In the genomic region with DNA sequence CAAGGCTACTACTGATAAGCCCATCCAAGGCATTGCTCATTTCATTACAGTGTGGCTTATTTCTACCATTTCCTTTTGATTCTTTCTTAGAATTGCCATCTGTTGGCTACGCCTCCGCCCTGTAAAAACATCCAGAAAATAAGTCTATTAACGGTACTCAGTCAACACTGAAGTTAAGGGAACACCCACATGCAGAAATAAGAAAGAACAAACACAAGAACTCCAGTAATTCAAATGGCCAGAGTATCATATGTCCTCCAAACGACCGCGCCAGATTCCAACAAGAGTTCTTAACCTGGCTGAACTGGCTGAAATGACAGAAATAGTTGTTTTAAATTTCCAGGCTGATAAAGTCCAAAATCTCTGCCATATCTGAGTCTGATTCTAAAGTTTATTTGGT, we compare ENCODE assay signal across 28 cellular contexts.
"Had no signal": no experiment of that assay in that cellular context is flagged by ENCODE, and none has a peak within 500 bp of the region (broad histone marks: within the 10 kb centered on the region; RNA-seq: fewer than 3 reads in every experiment).

No MANE protein-coding gene starts in this region.

- H3K4me3 ChIP-seq: adrenal gland, body of pancreas, esophagus squamous epithelium, gastroesophageal sphincter had no signal

- DNase-seq: activated B cell treated with CpG ODN at 0.5 μM for 24 hours; activated CD4-positive, alpha-beta T cell treated with anti-CD3 and anti-CD28 coated beads for 48 hours; activated CD4-positive, alpha-beta T cell treated with anti-CD3 and anti-CD28 coated beads, Interleukin-2, amount 50 U/mL, for 1 hour; activated CD4-positive, alpha-beta T cell treated with anti-CD3 and anti-CD28 coated beads, Interleukin-2, amount 50 U/mL, for 48 hours; activated CD8-positive, alpha-beta memory T cell treated with anti-CD3 and anti-CD28 coated beads for 24 hours; activated CD8-positive, alpha-beta T cell treated with anti-CD3 and anti-CD28 coated beads for 36 hours; activated gamma-delta T cell; activated naive CD4-positive, alpha-beta T cell; activated naive CD4-positive, alpha-beta T cell treated with anti-CD3 and anti-CD28 coated beads, Interleukin-2, amount 50 U/mL, for 16 hours; activated T-cell treated with anti-CD3 and anti-CD28 coated beads, Interleukin-2, amount 50 U/mL, for 72 hours; adrenal gland; aorta; body of pancreas; caudate nucleus; cortex of kidney; effector CD8-positive, alpha-beta T cell; esophagus squamous epithelium; foreskin melanocyte; T-helper 1 cell; T-helper 17 cell; T1000; WERI-Rb-1 had no signal

- H3K36me3 ChIP-seq: adrenal gland, esophagus squamous epithelium, gastroesophageal sphincter, WERI-Rb-1 had no signal

- FAIRE-seq: colon, endometrium, endothelial cell of umbilical vein had no signal

- ATAC-seq: activated CD4-positive, CD25-positive, alpha-beta regulatory T cell treated with anti-CD3 and anti-CD28 coated beads, Interleukin-2, amount 50 U/mL, for 24 hours; activated CD8-positive, alpha-beta T cell treated with anti-CD3 and anti-CD28 coated beads for 36 hours; activated T-cell treated with anti-CD3 and anti-CD28 coated beads, Interleukin-2, amount 50 U/mL, for 72 hours; body of pancreas; gastroesophageal sphincter; T-helper 17 cell had no signal

- H3K27me3 ChIP-seq: adrenal gland, body of pancreas, esophagus squamous epithelium, gastroesophageal sphincter had no signal

- H3K4me1 ChIP-seq: adrenal gland, body of pancreas, esophagus squamous epithelium, gastroesophageal sphincter had no signal

- H3K9me3 ChIP-seq: body of pancreas had no signal

- H3K27ac ChIP-seq: adrenal gland, body of pancreas, epithelial cell of prostate, esophagus squamous epithelium, gastroesophageal sphincter, WERI-Rb-1 had no signal
